28 cellular contexts compared by ENCODE assay signal in genomic region chr2:18506883-18507519, GRCh38. TPM values are rescaled to one million over a fixed set of nuclear protein-coding genes. Genes with fewer than 3 reads are reported as not detected.
DNase-seq lines count a peak whose midpoint lies in the region; ATAC-seq, FAIRE-seq and TF ChIP-seq lines count a peak whose summit lies in the region.
"Had no signal": no experiment of that assay in that cellular context is flagged by ENCODE, and none has a peak within 500 bp of the region (broad histone marks: within the 10 kb centered on the region; RNA-seq: fewer than 3 reads in every experiment).

No MANE protein-coding gene starts in this region.

- H3K9me3 Mint-ChIP-seq in activated B cell treated with CpG ODN at 0.5 μM for 24 hours, result no peaks in the 10 kb centered on the region
- no peaks in the 10 kb centered on the region for H3K9me3 Mint-ChIP-seq in immature natural killer cell
- H3K9me3 Mint-ChIP-seq: activated T-cell treated with anti-CD3 and anti-CD28 coated beads, Interleukin-2, amount 50 U/mL, for 72 hours; stimulated activated effector memory CD8-positive, alpha-beta T cell treated with anti-CD3 and anti-CD28 coated beads, Interleukin-12 subunit alpha, Interleukin-12 subunit beta, amount 100 ng/mL, for 72 hours; T-cell had no signal

- H3K27me3 Mint-ChIP-seq in activated B cell treated with CpG ODN at 0.5 μM for 24 hours, result peaks cover 10% of the 10 kb centered on the region
- peaks cover 2 to 9% (median 8%) of the 10 kb centered on the region in 3 donors for H3K27me3 Mint-ChIP-seq in immature natural killer cell (ENCODE audit: low read depth in 3 of 3)

- intact Hi-C loops in activated B cell treated with CpG ODN at 0.5 μM for 24 hours (cut with micrococcal nuclease), result no loop called here

- DNase-seq in GM19239 (ENCODE audit: insufficient read length, low spot score) (no peak), activated B cell treated with CpG ODN at 0.5 μM for 24 hours (no peak), anterior cingulate cortex (lab: John Stamatoyannopoulos, UW) (no peak), NCI-H128 (lab: John Stamatoyannopoulos, UW; ENCODE audit: unreplicated experiment) (no peak), NCI-H524 treated with DMSO at 0.1 percent for 48 hours (lab: John Stamatoyannopoulos, UW) (no peak), immature natural killer cell (no peak)
- DNase-seq: activated CD4-positive, alpha-beta T cell treated with anti-CD3 and anti-CD28 coated beads, Interleukin-2, amount 50 U/mL, for 4 hours; activated CD8-positive, alpha-beta memory T cell treated with anti-CD3 and anti-CD28 coated beads, Interleukin-2, amount 10 ng/mL, durations not matched to agents 7 days and 5 days; activated naive CD4-positive, alpha-beta T cell; activated T-cell treated with anti-CD3 and anti-CD28 coated beads, Interleukin-2, amount 50 U/mL, for 72 hours; amniotic stem cell; brain microvascular endothelial cell; cerebellar nuclear complex; foreskin fibroblast; islet precursor cell; KG1; left lung; mesenchymal stem cell; NCI-H146; NCI-H345; ovary; stimulated activated CD4-positive, alpha-beta T cell treated with anti-CD3 and anti-CD28 coated beads, Interleukin-4, amount 100 ng/mL, for 4 hours; T-cell had no signal

- H3K4me1 Mint-ChIP-seq in activated B cell treated with CpG ODN at 0.5 μM for 24 hours, result peaks cover 2% of the 10 kb centered on the region
- no peaks in the 10 kb centered on the region for H3K4me1 Mint-ChIP-seq in immature natural killer cell
- H3K4me1 Mint-ChIP-seq: activated CD8-positive, alpha-beta memory T cell treated with anti-CD3 and anti-CD28 coated beads, Interleukin-2, amount 10 ng/mL, durations not matched to agents 7 days and 5 days; stimulated activated effector memory CD8-positive, alpha-beta T cell treated with anti-CD3 and anti-CD28 coated beads, Interleukin-12 subunit alpha, Interleukin-12 subunit beta, amount 100 ng/mL, for 72 hours had no signal

- H3K36me3 Mint-ChIP-seq in activated B cell treated with CpG ODN at 0.5 μM for 24 hours (ENCODE audit: low read depth) (no peaks in the 10 kb centered on the region), immature natural killer cell (no peaks in the 10 kb centered on the region)
- H3K36me3 Mint-ChIP-seq: activated CD8-positive, alpha-beta memory T cell treated with anti-CD3 and anti-CD28 coated beads, Interleukin-2, amount 10 ng/mL, durations not matched to agents 7 days and 5 days; T-cell had no signal

- CTCF ChIA-PET in activated B cell treated with CpG ODN at 0.5 μM for 24 hours (lab: Charles Lee), result interaction anchor here (1.3 to 1.4 kb wide), 2 partner anchors 13 to 15 kb away, joined by 3 to 4 read pairs; no protein-coding TSS in a partner anchor

- peak; percentile 58 for FAIRE-seq in GM19239 (lab: Jason Lieb, UNC)

- H3K4me3 Mint-ChIP-seq in activated B cell treated with CpG ODN at 0.5 μM for 24 hours (peak overlapping the region; percentile 17), immature natural killer cell (peak overlapping the region in 1 of 5 donors; percentile 22)
- H3K4me3 Mint-ChIP-seq: activated CD8-positive, alpha-beta memory T cell treated with anti-CD3 and anti-CD28 coated beads, Interleukin-2, amount 10 ng/mL, durations not matched to agents 7 days and 5 days; stimulated activated effector memory CD8-positive, alpha-beta T cell treated with anti-CD3 and anti-CD28 coated beads, Interleukin-12 subunit alpha, Interleukin-12 subunit beta, amount 100 ng/mL, for 72 hours; T-cell had no signal

- peak; percentile 91 for ATAC-seq in GM21447 (IDR thresholded peaks at IDR 0.05; ENCODE audit: unreplicated experiment)
- ATAC-seq in HG03060 (IDR thresholded peaks at IDR 0.05; ENCODE audit: low read depth, unreplicated experiment), result peak; percentile 79
- ATAC-seq in activated B cell treated with CpG ODN at 0.5 μM for 24 hours (ENCODE audit: low read depth), result no peak
- ATAC-seq: activated CD8-positive, alpha-beta memory T cell treated with anti-CD3 and anti-CD28 coated beads, Interleukin-2, amount 10 ng/mL, durations not matched to agents 7 days and 5 days; activated T-cell treated with anti-CD3 and anti-CD28 coated beads, Interleukin-2, amount 50 U/mL, for 72 hours; esophagus mucosa; HCT116; left lung; stimulated activated effector memory CD8-positive, alpha-beta T cell treated with anti-CD3 and anti-CD28 coated beads, Interleukin-12 subunit alpha, Interleukin-12 subunit beta, amount 100 ng/mL, for 72 hours; T-cell had no signal

- H3K27ac Mint-ChIP-seq in activated B cell treated with CpG ODN at 0.5 μM for 24 hours, result no peak overlapping the region
- H3K27ac Mint-ChIP-seq in immature natural killer cell, result no peak overlapping the region
- H3K27ac Mint-ChIP-seq: activated CD8-positive, alpha-beta memory T cell treated with anti-CD3 and anti-CD28 coated beads, Interleukin-2, amount 10 ng/mL, durations not matched to agents 7 days and 5 days; activated T-cell treated with anti-CD3 and anti-CD28 coated beads, Interleukin-2, amount 50 U/mL, for 72 hours; stimulated activated effector memory CD8-positive, alpha-beta T cell treated with anti-CD3 and anti-CD28 coated beads, Interleukin-12 subunit alpha, Interleukin-12 subunit beta, amount 100 ng/mL, for 72 hours; T-cell had no signal

- POLR2A ChIA-PET in activated B cell treated with CpG ODN at 0.5 μM for 24 hours (lab: Charles Lee), result no interaction called here

- no peak for TF ChIP-seq CTCF in activated B cell treated with CpG ODN at 0.5 μM for 24 hours (IDR thresholded peaks at IDR 0.05)

RNA-seq across cellular contexts. Expression of gene RDH14, which starts 53.5 kb away (rescaled TPM):
- 18.7 and 19.6 TPM in 2 replicates for total RNA-seq in activated B cell treated with CpG ODN at 0.5 μM for 24 hours
- polyA plus RNA-seq in immature natural killer cell, result 10 to 100 TPM; 34.9 to 45.2 (median 36.7) TPM
